29 cellular contexts compared by ENCODE assay signal in the genomic region with DNA sequence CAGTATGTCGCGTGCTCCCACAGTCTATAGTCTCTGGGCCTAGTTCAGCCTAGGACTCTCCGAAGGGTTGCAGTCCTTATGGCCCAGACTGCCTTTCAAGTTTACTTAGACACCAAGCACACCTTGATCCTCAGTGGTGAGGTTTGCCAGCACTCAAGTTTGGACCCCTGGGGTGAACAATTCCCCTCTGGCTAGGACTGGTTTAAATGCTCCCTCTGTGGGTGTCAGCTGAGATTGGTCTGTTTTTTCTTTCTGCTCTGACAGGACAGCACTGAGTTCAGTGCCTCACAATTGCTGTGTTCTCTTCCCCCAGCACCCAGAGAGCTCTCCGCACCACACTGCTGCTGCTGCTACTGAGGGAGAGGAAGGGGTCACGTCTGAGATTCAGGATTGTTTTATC. TPM values are rescaled to one million over a fixed set of nuclear protein-coding genes. Genes with fewer than 3 reads are reported as not detected.
"Had no signal": no experiment of that assay in that cellular context is flagged by ENCODE, and none has a peak within 500 bp of the region (broad histone marks: within the 10 kb centered on the region; RNA-seq: fewer than 3 reads in every experiment).

No MANE protein-coding gene starts in this region.

- H3K9me3 ChIP-seq: left lung, mucosa of descending colon, suprapubic skin, thyroid gland had no signal

- H3K27me3 ChIP-seq: heart left ventricle, left lung, suprapubic skin, thyroid gland had no signal

- H3K36me3 ChIP-seq: heart left ventricle, left lung, spleen, suprapubic skin, thyroid gland had no signal

- H3K36me3 Mint-ChIP-seq: naive thymus-derived CD8-positive, alpha-beta T cell had no signal

- H3K4me1 Mint-ChIP-seq: naive thymus-derived CD8-positive, alpha-beta T cell had no signal

- H3K4me3 Mint-ChIP-seq: naive thymus-derived CD8-positive, alpha-beta T cell had no signal

- DNase-seq: central memory CD4-positive, alpha-beta T cell; effector CD4-positive, alpha-beta T cell; heart left ventricle; hippocampal formation; left lung; mucosa of descending colon; naive thymus-derived CD8-positive, alpha-beta T cell; posterior cingulate gyrus; spleen; stimulated activated CD4-positive, alpha-beta T cell treated with anti-CD3 and anti-CD28 coated beads, Interleukin-15, amount 100 ng/mL, for 24 hours; stimulated activated CD4-positive, alpha-beta T cell treated with anti-CD3 and anti-CD28 coated beads, Interleukin-1b, Interleukin-23, amount 100 ng/mL, for 48 hours; stimulated activated CD4-positive, alpha-beta T cell treated with anti-CD3 and anti-CD28 coated beads, Interleukin-4, amount 100 ng/mL, for 4 hours; stimulated activated naive CD4-positive, alpha-beta T cell; thyroid gland had no signal

- H3K4me3 ChIP-seq: coronary artery, heart left ventricle, left lung, lung, mucosa of descending colon, spleen, suprapubic skin, thyroid gland had no signal

- H3K4me1 ChIP-seq: heart left ventricle, left lung, spleen, thyroid gland had no signal

- H3K27ac ChIP-seq: coronary artery, heart left ventricle, left lung, spleen, suprapubic skin, thyroid gland had no signal

- H3K27ac Mint-ChIP-seq: naive thymus-derived CD8-positive, alpha-beta T cell had no signal

- ATAC-seq: esophagus mucosa; heart left ventricle; left lung; mucosa of descending colon; naive thymus-derived CD8-positive, alpha-beta T cell; sciatic nerve had no signal

RNA-seq across cellular contexts. Expression of a gene that starts 31.9 kb away (rescaled TPM):
- total RNA-seq: chondrocyte; dermis microvascular lymphatic vessel endothelial cell; esophagus mucosa; fibroblast of lung; frontal cortex; glomerular endothelial cell; heart left ventricle; naive thymus-derived CD8-positive, alpha-beta T cell; osteocyte; pulmonary artery endothelial cell; sciatic nerve; skeletal muscle tissue; spleen had no signal
- polyA plus RNA-seq: fibroblast of lung; heart left ventricle; keratinocyte; naive thymus-derived CD8-positive, alpha-beta T cell; neural cell had no signal
